18 cellular contexts compared by ENCODE assay signal in genomic region chr4:151206241-151207005, GRCh38.
A peak's percentile ranks its signal among the peaks of the same experiment; 100 is the strongest.
DNase-seq lines count a peak whose midpoint lies in the region; ATAC-seq and TF ChIP-seq lines count a peak whose summit lies in the region.
"Had no signal": no experiment of that assay in that cellular context is flagged by ENCODE, and none has a peak within 500 bp of the region (broad histone marks: within the 10 kb centered on the region; RNA-seq: fewer than 3 reads in every experiment).

No MANE protein-coding gene starts in this region.

- no peaks in the 10 kb centered on the region for H3K27me3 Mint-ChIP-seq in nephron (ENCODE audit: low read depth)

- H3K9me3 ChIP-seq in cardiac muscle cell (ENCODE audit: low read depth) (no peaks in the 10 kb centered on the region), right atrium auricular region (no peaks in the 10 kb centered on the region), uterus (no peaks in the 10 kb centered on the region)
- H3K9me3 ChIP-seq: BLaER1 treated with 17β-estradiol and CSF1 and Interleukin-3, amounts not matched to agents 10 nM and 100 nM; neutrophil had no signal

- peaks cover 47% of the 10 kb centered on the region for H3K4me1 ChIP-seq in cardiac muscle cell (ENCODE audit: low read depth)
- H3K4me1 ChIP-seq in right atrium auricular region = peaks cover 0 to 65% of the 10 kb centered on the region in 2 donors
- no peaks in the 10 kb centered on the region for H3K4me1 ChIP-seq in uterus
- H3K4me1 ChIP-seq: BLaER1 treated with 17β-estradiol and CSF1 and Interleukin-3, amounts not matched to agents 10 nM and 100 nM had no signal

- H3K27ac ChIP-seq in cardiac muscle cell = peak overlapping the region; percentile 81
- peak overlapping the region; percentile 3 to 17 for H3K27ac ChIP-seq in right atrium auricular region
- H3K27ac ChIP-seq in uterus = peak overlapping the region; percentile 3 to 25
- H3K27ac ChIP-seq: BLaER1 treated with 17β-estradiol and CSF1 and Interleukin-3, amounts not matched to agents 10 nM and 100 nM; neutrophil; RWPE1 had no signal

- no peaks in the 10 kb centered on the region for H3K9me3 Mint-ChIP-seq in nephron
- H3K9me3 Mint-ChIP-seq: activated CD4-positive, alpha-beta T cell treated with anti-CD3 and anti-CD28 coated beads, Interleukin-2, amount 10 ng/mL, durations not matched to agents 7 days and 5 days; activated naive CD4-positive, alpha-beta T cell treated with anti-CD3 and anti-CD28 coated beads, Interleukin-2, amount 50 U/mL, for 72 hours had no signal

- no peaks in the 10 kb centered on the region for H3K36me3 Mint-ChIP-seq in nephron (ENCODE audit: low read depth)
- H3K36me3 Mint-ChIP-seq: activated naive CD4-positive, alpha-beta T cell treated with anti-CD3 and anti-CD28 coated beads, Interleukin-2, amount 50 U/mL, for 72 hours had no signal

- H3K4me3 ChIP-seq in cardiac muscle cell = no peak overlapping the region
- no peak overlapping the region for H3K4me3 ChIP-seq in right atrium auricular region
- H3K4me3 ChIP-seq in uterus = no peak overlapping the region
- H3K4me3 ChIP-seq: BLaER1 treated with 17β-estradiol and CSF1 and Interleukin-3, amounts not matched to agents 10 nM and 100 nM; GM12878 had no signal

- ATAC-seq in Right ventricle myocardium superior (ENCODE audit: poor library complexity) (no peak), HG03108 (IDR thresholded peaks at IDR 0.05; ENCODE audit: unreplicated experiment) (no peak)
- ATAC-seq: activated naive CD4-positive, alpha-beta T cell treated with anti-CD3 and anti-CD28 coated beads, Interleukin-2, amount 50 U/mL, for 72 hours; GM12878 had no signal

- no peak for DNase-seq in cardiac muscle cell (ENCODE audit: low read depth in 1 of 2, low spot score in 1 of 2)
- DNase-seq in Right ventricle myocardium superior = no peak
- no peak for DNase-seq in right atrium auricular region (ENCODE audit: low spot score)
- no peak for DNase-seq in uterus
- no peak for DNase-seq in activated T-cell treated with anti-CD3 and anti-CD28 coated beads, Interleukin-2, amount 50 U/mL, for 48 hours
- no peak for DNase-seq in DMS 273 treated with DMSO at 0.1 percent for 48 hours (lab: John Stamatoyannopoulos, UW)
- DNase-seq: activated CD4-positive, alpha-beta T cell treated with anti-CD3 and anti-CD28 coated beads, Interleukin-2, amount 10 ng/mL, durations not matched to agents 7 days and 5 days; GDM1; HCEC 1CT; NCI-H2029; stimulated activated CD4-positive, alpha-beta T cell treated with anti-CD3 and anti-CD28 coated beads, Interleukin-4, amount 100 ng/mL, for 1 hour had no signal

- no peak for TF ChIP-seq POLR2A in uterus (IDR thresholded peaks at IDR 0.05)

- no peaks in the 10 kb centered on the region for H3K36me3 ChIP-seq in cardiac muscle cell
- no peaks in the 10 kb centered on the region for H3K36me3 ChIP-seq in right atrium auricular region
- H3K36me3 ChIP-seq in uterus = no peaks in the 10 kb centered on the region
- H3K36me3 ChIP-seq: BLaER1 treated with 17β-estradiol and CSF1 and Interleukin-3, amounts not matched to agents 10 nM and 100 nM; neutrophil had no signal

- H3K27me3 ChIP-seq in cardiac muscle cell = no peaks in the 10 kb centered on the region
- no peaks in the 10 kb centered on the region for H3K27me3 ChIP-seq in right atrium auricular region
- no peaks in the 10 kb centered on the region for H3K27me3 ChIP-seq in uterus
- H3K27me3 ChIP-seq: BLaER1 treated with 17β-estradiol and CSF1 and Interleukin-3, amounts not matched to agents 10 nM and 100 nM; neutrophil had no signal

- peak overlapping the region; percentile 12 to 69 (median 59) for H3K27ac Mint-ChIP-seq in nephron
- H3K27ac Mint-ChIP-seq: activated CD4-positive, alpha-beta T cell treated with anti-CD3 and anti-CD28 coated beads, Interleukin-2, amount 10 ng/mL, durations not matched to agents 7 days and 5 days; activated naive CD4-positive, alpha-beta T cell treated with anti-CD3 and anti-CD28 coated beads, Interleukin-2, amount 50 U/mL, for 72 hours had no signal

- H3K4me1 Mint-ChIP-seq in nephron = peaks cover 23% of the 10 kb centered on the region
- H3K4me1 Mint-ChIP-seq: activated CD4-positive, alpha-beta T cell treated with anti-CD3 and anti-CD28 coated beads, Interleukin-2, amount 10 ng/mL, durations not matched to agents 7 days and 5 days had no signal

- no peak overlapping the region for H3K4me3 Mint-ChIP-seq in nephron
- H3K4me3 Mint-ChIP-seq: activated CD4-positive, alpha-beta T cell treated with anti-CD3 and anti-CD28 coated beads, Interleukin-2, amount 10 ng/mL, durations not matched to agents 7 days and 5 days had no signal

- TF ChIP-seq CTCF in cardiac muscle cell (IDR thresholded peaks at IDR 0.05; ENCODE audit: low read depth, low read length) (no peak), right atrium auricular region (IDR thresholded peaks at IDR 0.05) (no peak), nephron (IDR thresholded peaks at IDR 0.05; ENCODE audit: unreplicated experiment in 3 of 3) (no peak), uterus (IDR thresholded peaks at IDR 0.05) (no peak)

- intact Hi-C loops in Right ventricle myocardium superior (cut with DNase I) = no loop called here
- intact Hi-C loops in uterus (cut with DNase I; ENCODE audit: low total_unique reads) = no loop called here

Comparison
In these comparisons a context has a peak if more than half of its experiments do, and no peak if none do; other contexts are left out.
1. H3K27ac ChIP-seq: peak in every context shown above with its lines; median percentile 81 in cardiac muscle cell; 14 in uterus; 10 in right atrium auricular region.